Comparison of ENCODE assay signal across 8 cellular contexts in genomic region chr13:25005050-25005497, GRCh38.
A peak's percentile ranks its signal among the peaks of the same experiment; 100 is the strongest.
DNase-seq lines count a peak whose midpoint lies in the region; FAIRE-seq and TF ChIP-seq lines count a peak whose summit lies in the region.
"Not testable (repeated sequence)": the region's sequence is repeated elsewhere in the genome, so short reads cannot be mapped to it uniquely, and the experiment has no call there.

No MANE protein-coding gene starts in this region.

- not testable (repeated sequence) for H2BK120ac ChIP-seq in mesenchymal stem cell (ENCODE audit: low read depth, low read length)

- H3K23ac ChIP-seq in mesenchymal stem cell (ENCODE audit: low read length in 2 of 2) = not testable (repeated sequence)

- not testable (repeated sequence) for H2BK15ac ChIP-seq in mesenchymal stem cell (ENCODE audit: low read depth, poor library complexity, severe bottlenecking)

- not testable (repeated sequence) for DNase-seq in D721Med (ENCODE audit: insufficient read length, low spot score); RCC 7860 (ENCODE audit: low spot score); testis
- DNase-seq in HAP-1 (ENCODE audit: low spot score in 2 of 2) (peak; percentile 21 to 24), MM.1S (peak; percentile 40), amniotic epithelial cell (ENCODE audit: low read depth) (peak; percentile 15), fibroblast of villous mesenchyme (ENCODE audit: low read depth) (peak; percentile 34), mesenchymal stem cell (peak; percentile 43)

- TF ChIP-seq POLR2A in testis (IDR thresholded peaks at IDR 0.05) = not testable (repeated sequence)

- H3K27ac ChIP-seq in MM.1S (ENCODE audit: low read length); mesenchymal stem cell (ENCODE audit: low read length, poor library complexity, severe bottlenecking); testis: not testable (repeated sequence)

- not testable (repeated sequence) for H3K79me2 ChIP-seq in MM.1S (ENCODE audit: low read length)

- H3K4me3 ChIP-seq in HAP-1 = peak overlapping the region; percentile 9; the same call in 1 of the 2 replicates
- not testable (repeated sequence) for H3K4me3 ChIP-seq in MM.1S (ENCODE audit: low read length); fibroblast of villous mesenchyme (ENCODE audit: low read depth, low read length); mesenchymal stem cell (ENCODE audit: insufficient read depth in 1 of 2, low read depth in 1 of 2, low read length in 2 of 2); testis

- not testable (repeated sequence) for FAIRE-seq in D721Med (lab: Jason Lieb, UNC)
- FAIRE-seq in RCC 7860 (lab: Jason Lieb, UNC) = peak; percentile 63

- not testable (repeated sequence) for H3K79me1 ChIP-seq in mesenchymal stem cell (replicated peaks; ENCODE audit: low read length, poor library complexity, severe bottlenecking)

- H4K91ac ChIP-seq in mesenchymal stem cell (ENCODE audit: low read length) = not testable (repeated sequence)

- not testable (repeated sequence) for H3K27me3 ChIP-seq in HAP-1 (ENCODE audit: low read depth); MM.1S (replicated peaks; ENCODE audit: insufficient read depth, low read length); testis
- H3K27me3 ChIP-seq in mesenchymal stem cell (ENCODE audit: control insufficient read depth in 1 of 2, insufficient read depth in 1 of 2, low read length in 2 of 2) = peaks cover 0 to 14% of the 10 kb centered on the region in 2 experiments

- not testable (repeated sequence) for H3K9me2 ChIP-seq in MM.1S (replicated peaks; ENCODE audit: insufficient read depth, low read length)

- not testable (repeated sequence) for H3K9ac ChIP-seq in MM.1S (ENCODE audit: low read length); mesenchymal stem cell (ENCODE audit: low read length)

- H2AFZ ChIP-seq in MM.1S (ENCODE audit: low read length); mesenchymal stem cell (ENCODE audit: low read depth, low read length): not testable (repeated sequence)

- H3K9me3 ChIP-seq in HAP-1; MM.1S (replicated peaks; ENCODE audit: insufficient read depth, low read length); mesenchymal stem cell (ENCODE audit: control insufficient read depth, low read length); testis: not testable (repeated sequence)

- not testable (repeated sequence) for H3K14ac ChIP-seq in mesenchymal stem cell (ENCODE audit: low read length in 2 of 2)

- intact Hi-C loops in testis (cut with DNase I; ENCODE audit: low total_unique reads) = not testable (repeated sequence)

- not testable (repeated sequence) for H2BK12ac ChIP-seq in mesenchymal stem cell (ENCODE audit: low read length in 2 of 2)

- TF ChIP-seq CTCF in D721Med (IDR thresholded peaks at IDR 0.05; ENCODE audit: insufficient read depth, missing control alignments) (peak; percentile 63), MM.1S (IDR thresholded peaks at IDR 0.05; ENCODE audit: low read length) (peak; percentile 16; the same call in 1 of the 2 replicates), fibroblast of villous mesenchyme (IDR thresholded peaks at IDR 0.05; ENCODE audit: insufficient read depth, low read depth, low read length) (peak; percentile 30), testis (IDR thresholded peaks at IDR 0.05) (peak; percentile 14 to 44 (median 37))

- not testable (repeated sequence) for H3K4me1 ChIP-seq in HAP-1; MM.1S (ENCODE audit: low read length); mesenchymal stem cell (ENCODE audit: control insufficient read depth, insufficient read depth, low read depth, low read length); testis

- not testable (repeated sequence) for H3K4ac ChIP-seq in mesenchymal stem cell (ENCODE audit: low read depth in 1 of 2, low read length in 2 of 2)

- H3F3A ChIP-seq in MM.1S (ENCODE audit: insufficient read depth, low read length) = not testable (repeated sequence)

- not testable (repeated sequence) for H2AK5ac ChIP-seq in mesenchymal stem cell (ENCODE audit: low read length, severe bottlenecking)

- not testable (repeated sequence) for H3K4me2 ChIP-seq in MM.1S (ENCODE audit: low read depth, low read length)
- peak overlapping the region; percentile 43 for H3K4me2 ChIP-seq in mesenchymal stem cell (ENCODE audit: low read length, poor library complexity, severe bottlenecking)

- not testable (repeated sequence) for H3K18ac ChIP-seq in mesenchymal stem cell (ENCODE audit: low read depth in 1 of 2, low read length in 2 of 2)

- not testable (repeated sequence) for H3K36me3 ChIP-seq in HAP-1 (replicated peaks); MM.1S (replicated peaks; ENCODE audit: insufficient read depth, low read length); mesenchymal stem cell (ENCODE audit: control insufficient read depth in 1 of 2, insufficient read depth in 2 of 2, low read depth in 1 of 2, low read length in 2 of 2); testis (ENCODE audit: low read depth, missing control alignments)

- in situ Hi-C loops in HAP-1 (cut with MboI; ENCODE audit: low sequenced_read_pairs) = loop anchor here (10.0 kb wide), 1 partner anchor 110 kb away; no protein-coding TSS in a partner anchor

- not testable (repeated sequence) for H2BK5ac ChIP-seq in mesenchymal stem cell (ENCODE audit: low read depth, low read length, poor library complexity, severe bottlenecking)

- no CpG with 5 or more reads among the region's 5 CpGs for WGBS in mesenchymal stem cell
- 2% methylated on average over 5 of the region's 5 CpGs for WGBS in testis, 2 donors

- H4K8ac ChIP-seq in mesenchymal stem cell (ENCODE audit: low read length) = not testable (repeated sequence)

- not testable (repeated sequence) for H4K20me1 ChIP-seq in MM.1S (ENCODE audit: insufficient read depth, low read length)
